10 cellular contexts compared by ENCODE assay signal in the genomic region with DNA sequence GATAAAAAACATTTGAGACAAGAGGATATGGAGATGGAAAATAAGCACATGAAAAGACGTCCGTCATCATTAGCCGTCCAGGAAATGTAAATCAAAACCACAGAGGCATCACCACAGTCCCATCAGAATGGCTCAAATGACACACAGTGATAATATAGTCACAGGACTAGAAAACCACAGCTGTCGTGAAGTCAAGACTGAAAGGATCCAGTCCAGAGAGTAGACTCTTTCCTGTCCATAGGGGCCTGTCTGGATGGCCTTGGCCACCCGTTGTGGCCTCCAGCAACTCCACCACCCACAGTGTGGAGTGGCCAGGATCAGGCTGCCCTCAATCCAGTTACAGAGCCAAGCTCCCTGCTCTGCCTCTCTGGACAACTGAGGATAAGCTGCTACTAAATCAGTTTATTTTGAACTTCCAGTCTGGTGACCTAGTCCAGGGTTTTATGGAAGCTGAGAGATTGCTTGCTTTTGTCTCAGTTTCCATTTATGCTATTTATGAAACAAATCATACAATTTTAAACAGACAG.
A peak's percentile ranks its signal among the peaks of the same experiment; 100 is the strongest.
DNase-seq lines count a peak whose midpoint lies in the region; ATAC-seq and TF ChIP-seq lines count a peak whose summit lies in the region.
"Had no signal": no experiment of that assay in that cellular context is flagged by ENCODE, and none has a peak within 500 bp of the region (broad histone marks: within the 10 kb centered on the region; RNA-seq: fewer than 3 reads in every experiment).

No MANE protein-coding gene starts in this region.

- no peaks in the 10 kb centered on the region for H3K9me3 ChIP-seq in Peyer's patch
- H3K9me3 ChIP-seq: neutrophil had no signal

- H3K36me3 Mint-ChIP-seq in activated naive CD8-positive, alpha-beta T cell treated with anti-CD3 and anti-CD28 coated beads, Interleukin-2, amount 10 ng/mL, durations not matched to agents 7 days and 5 days, result no peaks in the 10 kb centered on the region

- peak overlapping the region in 1 of 4 donors; percentile 26 for H3K27ac ChIP-seq in Peyer's patch
- H3K27ac ChIP-seq: HL-60, neutrophil had no signal

- H3K4me1 ChIP-seq in Peyer's patch, result no peaks in the 10 kb centered on the region

- H3K4me3 ChIP-seq in GM12865 (ENCODE audit: low read depth, low read length) (no peak overlapping the region), H7 (ENCODE audit: insufficient read depth, low read depth, low read length) (no peak overlapping the region), Peyer's patch (no peak overlapping the region)

- POLR2A ChIA-PET in activated naive CD8-positive, alpha-beta T cell treated with anti-CD3 and anti-CD28 coated beads, Interleukin-2, amount 10 ng/mL, durations not matched to agents 7 days and 5 days (lab: Charles Lee), result no interaction called here

- no peak overlapping the region for H3K27ac Mint-ChIP-seq in activated naive CD8-positive, alpha-beta T cell treated with anti-CD3 and anti-CD28 coated beads, Interleukin-2, amount 10 ng/mL, durations not matched to agents 7 days and 5 days

- H3K4me3 Mint-ChIP-seq in activated naive CD8-positive, alpha-beta T cell treated with anti-CD3 and anti-CD28 coated beads, Interleukin-2, amount 10 ng/mL, durations not matched to agents 7 days and 5 days, result no peak overlapping the region

- H3K36me3 ChIP-seq in H7 (replicated peaks; ENCODE audit: control insufficient read depth, insufficient read depth, low read length), result no peaks in the 10 kb centered on the region
- no peaks in the 10 kb centered on the region for H3K36me3 ChIP-seq in Peyer's patch
- H3K36me3 ChIP-seq: neutrophil had no signal

- TF ChIP-seq POLR2A in Peyer's patch (IDR thresholded peaks at IDR 0.05), result no peak

- TF ChIP-seq CTCF in GM12865 (IDR thresholded peaks at IDR 0.05; ENCODE audit: insufficient read depth, low read depth, low read length, missing control alignments) (no peak), Peyer's patch (IDR thresholded peaks at IDR 0.05) (no peak)

- peak; percentile 85 for DNase-seq in GM12865 (ENCODE audit: low read depth)
- no peak for DNase-seq in activated naive CD8-positive, alpha-beta T cell treated with anti-CD3 and anti-CD28 coated beads, Interleukin-2, amount 10 ng/mL, durations not matched to agents 7 days and 5 days
- DNase-seq in effector CD8-positive, alpha-beta T cell (lab: John Stamatoyannopoulos, UW), result no peak
- no peak for DNase-seq in H7
- DNase-seq in Peyer's patch, result no peak
- DNase-seq in HCEC 1CT, result no peak

- peak; percentile 97 for ATAC-seq in GM19467 (IDR thresholded peaks at IDR 0.05; ENCODE audit: unreplicated experiment)
- ATAC-seq in HG03432 (IDR thresholded peaks at IDR 0.05; ENCODE audit: unreplicated experiment), result peak; percentile 96
- ATAC-seq in activated naive CD8-positive, alpha-beta T cell treated with anti-CD3 and anti-CD28 coated beads, Interleukin-2, amount 10 ng/mL, durations not matched to agents 7 days and 5 days (ENCODE audit: low read depth), result peak; percentile 63

- H3K4me1 Mint-ChIP-seq in activated naive CD8-positive, alpha-beta T cell treated with anti-CD3 and anti-CD28 coated beads, Interleukin-2, amount 10 ng/mL, durations not matched to agents 7 days and 5 days, result peaks cover 6% of the 10 kb centered on the region

- no peaks in the 10 kb centered on the region for H3K27me3 ChIP-seq in H7 (ENCODE audit: control insufficient read depth, insufficient read depth, low read length)
- H3K27me3 ChIP-seq in Peyer's patch, result no peaks in the 10 kb centered on the region

- peaks cover 12% of the 10 kb centered on the region for H3K27me3 Mint-ChIP-seq in activated naive CD8-positive, alpha-beta T cell treated with anti-CD3 and anti-CD28 coated beads, Interleukin-2, amount 10 ng/mL, durations not matched to agents 7 days and 5 days

- H3K9me3 Mint-ChIP-seq in activated naive CD8-positive, alpha-beta T cell treated with anti-CD3 and anti-CD28 coated beads, Interleukin-2, amount 10 ng/mL, durations not matched to agents 7 days and 5 days, result no peaks in the 10 kb centered on the region
